ENCODE assay signal across 5 cellular contexts in genomic region chr16:61934591-61934990, GRCh38.
"Had no signal": no experiment of that assay in that cellular context is flagged by ENCODE, and none has a peak within 500 bp of the region (broad histone marks: within the 10 kb centered on the region; RNA-seq: fewer than 3 reads in every experiment).

No MANE protein-coding gene starts in this region.

- DNase-seq: GM23248, GOT3, H7, HFFc6, IMR-90 had no signal
